ENCODE assay signal across 14 cellular contexts in the genomic region with DNA sequence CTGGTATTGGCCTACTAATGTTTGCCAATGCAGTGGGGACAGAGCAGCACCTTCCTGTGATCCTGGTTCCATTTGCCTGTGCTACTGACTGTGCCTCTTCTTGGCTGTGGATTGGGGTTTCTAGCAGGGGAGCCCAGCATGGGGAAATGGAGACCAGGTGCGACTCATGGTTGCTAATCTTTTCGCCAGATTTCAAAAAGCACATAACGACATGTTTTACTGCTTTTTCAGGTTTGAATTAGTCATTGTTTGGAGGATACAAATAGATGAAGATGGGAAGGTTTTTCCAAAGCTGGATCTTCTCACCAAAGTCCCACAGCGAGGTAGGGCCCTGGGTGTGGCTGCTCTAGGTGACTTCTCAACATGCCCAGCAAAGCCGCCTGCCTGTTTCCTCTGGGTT.
"Had no signal": no experiment of that assay in that cellular context is flagged by ENCODE, and none has a peak within 500 bp of the region (broad histone marks: within the 10 kb centered on the region; RNA-seq: fewer than 3 reads in every experiment).

No MANE protein-coding gene starts in this region.

- H3K27ac Mint-ChIP-seq: activated CD8-positive, alpha-beta memory T cell treated with anti-CD3 and anti-CD28 coated beads, Interleukin-2, amount 10 ng/mL, durations not matched to agents 7 days and 5 days; T-helper 17 cell had no signal

- H3K4me3 Mint-ChIP-seq: activated CD8-positive, alpha-beta memory T cell treated with anti-CD3 and anti-CD28 coated beads, Interleukin-2, amount 10 ng/mL, durations not matched to agents 7 days and 5 days; naive thymus-derived CD8-positive, alpha-beta T cell; T-helper 17 cell had no signal

- H3K4me3 ChIP-seq: ascending aorta, heart right ventricle, mucosa of descending colon had no signal

- H3K27ac ChIP-seq: ascending aorta had no signal

- H3K27me3 ChIP-seq: ascending aorta, heart right ventricle had no signal

- H3K9me3 Mint-ChIP-seq: naive thymus-derived CD8-positive, alpha-beta T cell had no signal

- H3K9me3 ChIP-seq: ascending aorta, heart right ventricle, mucosa of descending colon had no signal

- H3K4me1 Mint-ChIP-seq: activated CD8-positive, alpha-beta memory T cell treated with anti-CD3 and anti-CD28 coated beads, Interleukin-2, amount 10 ng/mL, durations not matched to agents 7 days and 5 days; naive thymus-derived CD8-positive, alpha-beta T cell had no signal

- H3K27me3 Mint-ChIP-seq: activated CD8-positive, alpha-beta memory T cell treated with anti-CD3 and anti-CD28 coated beads, Interleukin-2, amount 10 ng/mL, durations not matched to agents 7 days and 5 days; naive thymus-derived CD8-positive, alpha-beta T cell; T-helper 17 cell had no signal

- DNase-seq: activated CD8-positive, alpha-beta memory T cell treated with anti-CD3 and anti-CD28 coated beads, Interleukin-2, amount 10 ng/mL, durations not matched to agents 7 days and 5 days; activated gamma-delta T cell; activated T-cell treated with anti-CD3 and anti-CD28 coated beads, Interleukin-2, amount 50 U/mL, for 48 hours; cortex of kidney; effector memory CD4-positive, alpha-beta T cell; foreskin melanocyte; heart right ventricle; mucosa of descending colon; naive thymus-derived CD8-positive, alpha-beta T cell; SIG-M5; stimulated activated CD4-positive, alpha-beta T cell treated with anti-CD3 and anti-CD28 coated beads, Interleukin-15, amount 100 ng/mL, for 24 hours; T-helper 17 cell; trophoblast cell had no signal
